Comparison of ENCODE assay signal across 19 cellular contexts in the genomic region with DNA sequence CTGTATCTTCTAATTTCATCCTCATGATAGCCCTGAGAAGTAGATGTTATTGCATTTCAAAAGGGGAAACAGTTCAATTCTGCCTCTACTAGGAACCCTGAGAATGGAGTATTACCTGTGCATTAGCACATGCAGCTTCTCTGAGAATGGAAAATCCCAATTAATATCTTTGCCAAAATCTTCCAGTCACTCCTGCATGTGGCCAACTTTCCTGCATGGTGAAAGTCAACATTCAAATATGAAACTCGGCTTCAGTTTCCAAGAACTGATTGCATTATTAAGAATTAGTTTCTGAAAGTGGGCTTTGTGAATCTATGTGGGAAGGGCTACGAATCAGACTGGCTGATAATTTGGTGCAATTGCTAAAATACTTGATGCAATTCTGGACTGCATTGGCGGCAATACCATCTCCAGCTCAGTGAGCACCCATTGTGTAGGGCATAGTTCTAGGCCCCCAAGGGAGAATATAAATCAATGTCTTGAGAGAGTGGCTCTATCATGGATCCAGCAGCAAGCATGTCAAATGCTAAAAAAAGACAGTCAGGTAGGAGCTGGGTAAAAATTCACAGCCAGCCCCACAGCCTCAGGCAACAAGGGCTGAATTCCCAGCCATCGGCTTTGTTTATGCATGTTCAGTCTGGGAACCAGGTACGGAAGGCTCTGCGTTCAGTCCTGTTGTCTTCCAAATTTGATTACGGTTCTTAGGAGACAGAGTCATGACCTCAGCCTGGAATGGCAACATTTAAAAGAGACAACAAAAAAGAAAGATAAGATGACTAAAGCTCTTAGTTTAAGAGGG. TPM values are rescaled to one million over a fixed set of nuclear protein-coding genes. Genes with fewer than 3 reads are reported as not detected.
DNase-seq lines count a peak whose midpoint lies in the region; ATAC-seq and TF ChIP-seq lines count a peak whose summit lies in the region.
"Had no signal": no experiment of that assay in that cellular context is flagged by ENCODE, and none has a peak within 500 bp of the region (broad histone marks: within the 10 kb centered on the region; RNA-seq: fewer than 3 reads in every experiment).

No MANE protein-coding gene starts in this region.

- H3K4me1 Mint-ChIP-seq in activated naive CD8-positive, alpha-beta T cell treated with anti-CD3 and anti-CD28 coated beads, Interleukin-2, amount 50 U/mL, for 24 hours = peaks cover 6% of the 10 kb centered on the region
- H3K4me1 Mint-ChIP-seq in activated naive CD8-positive, alpha-beta T cell treated with anti-CD3 and anti-CD28 coated beads for 36 hours = peaks cover 9% of the 10 kb centered on the region

- H3K9me3 Mint-ChIP-seq in activated naive CD8-positive, alpha-beta T cell treated with anti-CD3 and anti-CD28 coated beads, Interleukin-2, amount 50 U/mL, for 24 hours = no peaks in the 10 kb centered on the region
- no peaks in the 10 kb centered on the region for H3K9me3 Mint-ChIP-seq in activated naive CD8-positive, alpha-beta T cell treated with anti-CD3 and anti-CD28 coated beads for 36 hours
- H3K9me3 Mint-ChIP-seq: naive thymus-derived CD8-positive, alpha-beta T cell had no signal

- H3K27ac Mint-ChIP-seq in activated naive CD8-positive, alpha-beta T cell treated with anti-CD3 and anti-CD28 coated beads, Interleukin-2, amount 50 U/mL, for 24 hours = peak overlapping the region; percentile 1
- no peak overlapping the region for H3K27ac Mint-ChIP-seq in activated naive CD8-positive, alpha-beta T cell treated with anti-CD3 and anti-CD28 coated beads for 36 hours
- H3K27ac Mint-ChIP-seq: naive thymus-derived CD8-positive, alpha-beta T cell had no signal

- peaks cover 12% of the 10 kb centered on the region for H3K27me3 Mint-ChIP-seq in activated naive CD8-positive, alpha-beta T cell treated with anti-CD3 and anti-CD28 coated beads, Interleukin-2, amount 50 U/mL, for 24 hours
- peaks cover 5% of the 10 kb centered on the region for H3K27me3 Mint-ChIP-seq in activated naive CD8-positive, alpha-beta T cell treated with anti-CD3 and anti-CD28 coated beads for 36 hours

- H3K36me3 ChIP-seq in adipocyte (ENCODE audit: control insufficient read depth, insufficient read depth, low read length, severe bottlenecking) = no peaks in the 10 kb centered on the region
- H3K36me3 ChIP-seq in subcutaneous abdominal adipose tissue (ENCODE audit: control insufficient read depth in 5 of 5, insufficient read depth in 5 of 5, low read length in 5 of 5) = no peaks in the 10 kb centered on the region
- H3K36me3 ChIP-seq: ascending aorta had no signal

- H3K4me1 ChIP-seq in adipocyte (ENCODE audit: control insufficient read depth, insufficient read depth, low read length) (peaks cover 28% of the 10 kb centered on the region), subcutaneous abdominal adipose tissue (ENCODE audit: control insufficient read depth in 5 of 5, insufficient read depth in 5 of 5, low read length in 5 of 5) (peaks cover 0 to 11% (median 8%) of the 10 kb centered on the region in 5 donors)
- H3K4me1 ChIP-seq: parathyroid adenoma had no signal

- H3K27me3 ChIP-seq in adipocyte (replicated peaks; ENCODE audit: control insufficient read depth, insufficient read depth, low read length) = no peaks in the 10 kb centered on the region
- H3K27me3 ChIP-seq in subcutaneous abdominal adipose tissue (ENCODE audit: control insufficient read depth in 5 of 5, insufficient read depth in 4 of 5, low read length in 5 of 5) = no peaks in the 10 kb centered on the region
- H3K27me3 ChIP-seq: ascending aorta had no signal

- no peak overlapping the region for H3K4me3 Mint-ChIP-seq in activated naive CD8-positive, alpha-beta T cell treated with anti-CD3 and anti-CD28 coated beads, Interleukin-2, amount 50 U/mL, for 24 hours
- no peak overlapping the region for H3K4me3 Mint-ChIP-seq in activated naive CD8-positive, alpha-beta T cell treated with anti-CD3 and anti-CD28 coated beads for 36 hours
- H3K4me3 Mint-ChIP-seq: naive thymus-derived CD8-positive, alpha-beta T cell had no signal

- no peaks in the 10 kb centered on the region for H3K36me3 Mint-ChIP-seq in activated naive CD8-positive, alpha-beta T cell treated with anti-CD3 and anti-CD28 coated beads, Interleukin-2, amount 50 U/mL, for 24 hours (ENCODE audit: low read depth)
- H3K36me3 Mint-ChIP-seq in activated naive CD8-positive, alpha-beta T cell treated with anti-CD3 and anti-CD28 coated beads for 36 hours = no peaks in the 10 kb centered on the region
- H3K36me3 Mint-ChIP-seq: naive thymus-derived CD8-positive, alpha-beta T cell had no signal

- H3K9me3 ChIP-seq in adipocyte (ENCODE audit: control insufficient read depth, low read length) (no peaks in the 10 kb centered on the region), subcutaneous abdominal adipose tissue (ENCODE audit: control insufficient read depth in 5 of 5, low read length in 5 of 5) (no peaks in the 10 kb centered on the region)
- H3K9me3 ChIP-seq: ascending aorta had no signal

- peak overlapping the region; percentile 62 for H3K27ac ChIP-seq in subcutaneous abdominal adipose tissue (ENCODE audit: low read depth, low read length)
- H3K27ac ChIP-seq: parathyroid adenoma had no signal

- TF ChIP-seq POLR2A in erythroblast (IDR thresholded peaks at IDR 0.05; ENCODE audit: low read length) = no peak

- H3K4me3 ChIP-seq in adipocyte (ENCODE audit: low read length) = peak overlapping the region; percentile 5
- no peak overlapping the region for H3K4me3 ChIP-seq in subcutaneous abdominal adipose tissue (ENCODE audit: low read depth in 1 of 5, low read length in 5 of 5)
- H3K4me3 ChIP-seq: ascending aorta had no signal

- DNase-seq in activated naive CD8-positive, alpha-beta T cell treated with anti-CD3 and anti-CD28 coated beads, Interleukin-2, amount 50 U/mL, for 24 hours = no peak
- DNase-seq in activated naive CD8-positive, alpha-beta T cell treated with anti-CD3 and anti-CD28 coated beads for 36 hours = no peak
- DNase-seq in adipocyte (ENCODE audit: low read depth) (no peak), fibroblast of peridontal ligament (ENCODE audit: extremely low read depth) (peak; percentile 35), NCI-H1092 (lab: John Stamatoyannopoulos, UW) (no peak), GM19240 (ENCODE audit: insufficient read length, low spot score) (no peak), erythroblast (lab: John Stamatoyannopoulos, UW) (no peak)
- DNase-seq: activated CD4-positive, alpha-beta T cell treated with anti-CD3 and anti-CD28 coated beads for 48 hours; activated CD8-positive, alpha-beta memory T cell treated with anti-CD3 and anti-CD28 coated beads, Interleukin-2, amount 50 U/mL, for 4 hours; activated effector memory CD4-positive, alpha-beta T cell treated with anti-CD3 and anti-CD28 coated beads, Interleukin-2, amount 50 U/mL, for 16 hours; GF-D8; Karpas-422; naive thymus-derived CD8-positive, alpha-beta T cell; NK-92 treated with Interleukin-12 subunit alpha and Interleukin-12 subunit beta, amount 100 ng/mL, for 24 hours; small intestine; stimulated activated CD4-positive, alpha-beta T cell treated with anti-CD3 and anti-CD28 coated beads, Interleukin-4, amount 100 ng/mL, for 24 hours had no signal

- ATAC-seq in activated naive CD8-positive, alpha-beta T cell treated with anti-CD3 and anti-CD28 coated beads, Interleukin-2, amount 50 U/mL, for 24 hours = no peak
- ATAC-seq: naive thymus-derived CD8-positive, alpha-beta T cell had no signal

- H3K9ac ChIP-seq in adipocyte (ENCODE audit: low read length) (no peak overlapping the region), subcutaneous abdominal adipose tissue (ENCODE audit: low read length in 5 of 5) (no peak overlapping the region)
- H3K9ac ChIP-seq: parathyroid adenoma had no signal

RNA-seq across cellular contexts. Expression of a gene that starts 18.8 kb away (rescaled TPM):
- total RNA-seq in activated naive CD8-positive, alpha-beta T cell treated with anti-CD3 and anti-CD28 coated beads for 36 hours = 1 to 10 TPM; 8.0 to 8.9 TPM
